ENCODE assay signal across 27 cellular contexts in genomic region chr2:69729266-69729665, GRCh38.
"Had no signal": no experiment of that assay in that cellular context is flagged by ENCODE, and none has a peak within 500 bp of the region (broad histone marks: within the 10 kb centered on the region; RNA-seq: fewer than 3 reads in every experiment).

No MANE protein-coding gene starts in this region.

- H3K36me3 ChIP-seq: ascending aorta, breast epithelium, esophagus squamous epithelium, gastroesophageal sphincter had no signal

- H3K4me1 ChIP-seq: ascending aorta, breast epithelium had no signal

- H3K27me3 Mint-ChIP-seq: activated CD4-positive, alpha-beta memory T cell treated with anti-CD3 and anti-CD28 coated beads, Interleukin-2, amount 10 ng/mL, durations not matched to agents 7 days and 5 days; activated T-cell treated with anti-CD3 and anti-CD28 coated beads, Interleukin-2, amount 50 U/mL, for 24 hours had no signal

- DNase-seq: activated CD4-positive, alpha-beta memory T cell treated with anti-CD3 and anti-CD28 coated beads, Interleukin-2, amount 10 ng/mL, durations not matched to agents 7 days and 5 days; activated CD4-positive, alpha-beta T cell treated with anti-CD3 and anti-CD28 coated beads for 1 hour; activated CD4-positive, alpha-beta T cell treated with anti-CD3 and anti-CD28 coated beads for 4 hours; activated CD4-positive, alpha-beta T cell treated with anti-CD3 and anti-CD28 coated beads, Interleukin-2, amount 10 ng/mL, durations not matched to agents 7 days and 5 days; activated CD4-positive, alpha-beta T cell treated with anti-CD3 and anti-CD28 coated beads, Interleukin-2, amount 50 U/mL, for 4 hours; activated CD4-positive, CD25-positive, alpha-beta regulatory T cell; activated CD8-positive, alpha-beta memory T cell treated with anti-CD3 and anti-CD28 coated beads, Interleukin-2, amount 50 U/mL, for 48 hours; activated gamma-delta T cell; activated naive CD4-positive, alpha-beta T cell; activated naive CD4-positive, alpha-beta T cell treated with anti-CD3 and anti-CD28 coated beads, Interleukin-2, amount 10 ng/mL, durations not matched to agents 7 days and 5 days; activated naive CD8-positive, alpha-beta T cell treated with anti-CD3 and anti-CD28 coated beads, Interleukin-2, amount 10 ng/mL, durations not matched to agents 7 days and 5 days; activated T-cell treated with anti-CD3 and anti-CD28 coated beads for 4 hours; activated T-cell treated with anti-CD3 and anti-CD28 coated beads, Interleukin-2, amount 50 U/mL, for 24 hours; activated T-cell treated with anti-CD3 and anti-CD28 coated beads, Interleukin-2, amount 50 U/mL, for 72 hours; caudate nucleus; cortex of kidney; dermis blood vessel endothelial cell; effector CD4-positive, alpha-beta T cell; esophagus squamous epithelium; foreskin melanocyte; T-helper 2 cell had no signal

- H3K27ac Mint-ChIP-seq: activated CD4-positive, alpha-beta memory T cell treated with anti-CD3 and anti-CD28 coated beads, Interleukin-2, amount 10 ng/mL, durations not matched to agents 7 days and 5 days; activated CD4-positive, alpha-beta T cell treated with anti-CD3 and anti-CD28 coated beads, Interleukin-2, amount 10 ng/mL, durations not matched to agents 7 days and 5 days; activated naive CD4-positive, alpha-beta T cell treated with anti-CD3 and anti-CD28 coated beads, Interleukin-2, amount 10 ng/mL, durations not matched to agents 7 days and 5 days; activated naive CD4-positive, alpha-beta T cell treated with anti-CD3 and anti-CD28 coated beads, Interleukin-2, amount 50 U/mL, for 72 hours; activated naive CD8-positive, alpha-beta T cell treated with anti-CD3 and anti-CD28 coated beads, Interleukin-2, amount 10 ng/mL, durations not matched to agents 7 days and 5 days; activated T-cell treated with anti-CD3 and anti-CD28 coated beads, Interleukin-2, amount 50 U/mL, for 24 hours; activated T-cell treated with anti-CD3 and anti-CD28 coated beads, Interleukin-2, amount 50 U/mL, for 72 hours; brain had no signal

- ATAC-seq: activated naive CD4-positive, alpha-beta T cell treated with anti-CD3 and anti-CD28 coated beads, Interleukin-2, amount 50 U/mL, for 72 hours; activated T-cell treated with anti-CD3 and anti-CD28 coated beads, Interleukin-2, amount 50 U/mL, for 72 hours; gastroesophageal sphincter had no signal

- H3K4me3 Mint-ChIP-seq: activated CD4-positive, alpha-beta memory T cell treated with anti-CD3 and anti-CD28 coated beads, Interleukin-2, amount 10 ng/mL, durations not matched to agents 7 days and 5 days; activated CD4-positive, alpha-beta T cell treated with anti-CD3 and anti-CD28 coated beads, Interleukin-2, amount 10 ng/mL, durations not matched to agents 7 days and 5 days; activated naive CD4-positive, alpha-beta T cell treated with anti-CD3 and anti-CD28 coated beads, Interleukin-2, amount 10 ng/mL, durations not matched to agents 7 days and 5 days; activated naive CD8-positive, alpha-beta T cell treated with anti-CD3 and anti-CD28 coated beads, Interleukin-2, amount 10 ng/mL, durations not matched to agents 7 days and 5 days; activated T-cell treated with anti-CD3 and anti-CD28 coated beads, Interleukin-2, amount 50 U/mL, for 24 hours; activated T-cell treated with anti-CD3 and anti-CD28 coated beads, Interleukin-2, amount 50 U/mL, for 72 hours; brain had no signal

- H3K27me3 ChIP-seq: ascending aorta, breast epithelium, esophagus squamous epithelium, gastroesophageal sphincter had no signal

- H3K9me3 ChIP-seq: ascending aorta, breast epithelium, esophagus squamous epithelium, gastroesophageal sphincter had no signal

- H3K36me3 Mint-ChIP-seq: activated naive CD4-positive, alpha-beta T cell treated with anti-CD3 and anti-CD28 coated beads, Interleukin-2, amount 10 ng/mL, durations not matched to agents 7 days and 5 days; activated naive CD4-positive, alpha-beta T cell treated with anti-CD3 and anti-CD28 coated beads, Interleukin-2, amount 50 U/mL, for 72 hours; activated naive CD8-positive, alpha-beta T cell treated with anti-CD3 and anti-CD28 coated beads, Interleukin-2, amount 10 ng/mL, durations not matched to agents 7 days and 5 days; brain had no signal

- H3K4me3 ChIP-seq: ascending aorta, breast epithelium, esophagus squamous epithelium, gastroesophageal sphincter had no signal

- H3K27ac ChIP-seq: ascending aorta, breast epithelium, epithelial cell of prostate, esophagus squamous epithelium, gastroesophageal sphincter had no signal

- H3K9me3 Mint-ChIP-seq: activated CD4-positive, alpha-beta memory T cell treated with anti-CD3 and anti-CD28 coated beads, Interleukin-2, amount 10 ng/mL, durations not matched to agents 7 days and 5 days; activated CD4-positive, alpha-beta T cell treated with anti-CD3 and anti-CD28 coated beads, Interleukin-2, amount 10 ng/mL, durations not matched to agents 7 days and 5 days; activated naive CD4-positive, alpha-beta T cell treated with anti-CD3 and anti-CD28 coated beads, Interleukin-2, amount 10 ng/mL, durations not matched to agents 7 days and 5 days; activated naive CD4-positive, alpha-beta T cell treated with anti-CD3 and anti-CD28 coated beads, Interleukin-2, amount 50 U/mL, for 72 hours; activated naive CD8-positive, alpha-beta T cell treated with anti-CD3 and anti-CD28 coated beads, Interleukin-2, amount 10 ng/mL, durations not matched to agents 7 days and 5 days; activated T-cell treated with anti-CD3 and anti-CD28 coated beads, Interleukin-2, amount 50 U/mL, for 24 hours; activated T-cell treated with anti-CD3 and anti-CD28 coated beads, Interleukin-2, amount 50 U/mL, for 72 hours had no signal
